In the genomic region with DNA sequence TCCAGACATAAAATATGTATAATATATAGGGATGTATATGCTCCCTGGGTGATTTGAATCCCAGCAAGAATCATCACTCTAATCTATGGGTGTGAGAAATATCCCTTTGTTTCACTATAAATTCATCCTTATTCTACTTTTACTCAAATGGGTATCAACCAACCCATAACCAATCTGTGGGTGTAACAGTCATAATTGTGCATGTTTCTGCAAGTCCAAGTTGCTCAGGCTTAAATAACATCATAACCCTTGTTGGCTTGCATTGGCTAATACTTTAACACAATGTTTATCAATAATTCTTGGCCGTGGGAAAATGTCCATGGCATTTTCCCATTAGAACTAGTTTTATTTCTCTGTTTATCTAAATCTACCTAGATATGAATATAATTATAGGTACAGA, we compare ENCODE assay signal across 27 cellular contexts.
A peak's percentile ranks its signal among the peaks of the same experiment; 100 is the strongest.
DNase-seq lines count a peak whose midpoint lies in the region; ATAC-seq, FAIRE-seq and TF ChIP-seq lines count a peak whose summit lies in the region.
"Had no signal": no experiment of that assay in that cellular context is flagged by ENCODE, and none has a peak within 500 bp of the region (broad histone marks: within the 10 kb centered on the region; RNA-seq: fewer than 3 reads in every experiment).

No MANE protein-coding gene starts in this region.

- DNase-seq in H54 (ENCODE audit: insufficient read length, low spot score) (no peak), RWPE1 (ENCODE audit: low spot score) (peak; percentile 34), epithelial cell of esophagus (ENCODE audit: low read depth) (peak; percentile 68), foreskin keratinocyte (peak; percentile 20 to 44), HT-29 (ENCODE audit: low spot score) (no peak)
- DNase-seq: 8988T; ACHN; BE2C; C1 segment of cervical spinal cord; CD4-positive, alpha-beta memory T cell; CD4-positive, CD25-positive, alpha-beta regulatory T cell; CD8-positive, alpha-beta memory T cell; COR-L47; DMS 273 treated with DMSO at 0.1 percent for 48 hours; DMS153; DMS53; DMS79; DND-41; EL; GDM1 had no signal

- peak; percentile 41 for FAIRE-seq in H54 (lab: Jason Lieb, UNC)
- FAIRE-seq: A204.1, GM12878, GM19239 had no signal

- TF ChIP-seq CTCF in RWPE1 (conservative IDR thresholded peaks at IDR 0.05; ENCODE audit: low read depth) (no peak), epithelial cell of esophagus (IDR thresholded peaks at IDR 0.05; ENCODE audit: insufficient read depth, low read depth, low read length, missing control alignments) (no peak), foreskin keratinocyte (conservative IDR thresholded peaks at IDR 0.05) (no peak)

- no peaks in the 10 kb centered on the region for H3K4me1 ChIP-seq in foreskin keratinocyte
- H3K4me1 ChIP-seq: BLaER1 had no signal

- no peak for TF ChIP-seq POLR2A in H54 (IDR thresholded peaks at IDR 0.05; ENCODE audit: low read depth, low read length)

- H3K27ac ChIP-seq in RWPE1 (no peak overlapping the region), foreskin keratinocyte (no peak overlapping the region)
- H3K27ac ChIP-seq: BLaER1 had no signal

- H3K4me3 ChIP-seq in epithelial cell of esophagus (ENCODE audit: low read length): no peak overlapping the region
- H3K4me3 ChIP-seq: BLaER1, GM12878 had no signal

- no peaks in the 10 kb centered on the region for H3K27me3 ChIP-seq in foreskin keratinocyte
- H3K27me3 ChIP-seq: BE2C, BLaER1 had no signal

- CTCF ChIA-PET in RWPE1 (lab: Yijun Ruan, JAX): interaction anchor here (0.7 kb wide), 1 partner anchor 79 kb away, joined by 3 read pairs; no protein-coding TSS in a partner anchor

- POLR2A ChIA-PET in RWPE1 (lab: Yijun Ruan, JAX; ENCODE audit: low non-redundant PET): no interaction called here

- ATAC-seq in foreskin keratinocyte (peak; percentile 44), GM21786 (IDR thresholded peaks at IDR 0.05; ENCODE audit: unreplicated experiment) (no peak), HG02610 (IDR thresholded peaks at IDR 0.05; ENCODE audit: unreplicated experiment) (no peak), HG03196 (IDR thresholded peaks at IDR 0.05; ENCODE audit: unreplicated experiment) (no peak)
- ATAC-seq: GM12878 had no signal

Comparison
In these comparisons a context has a peak if more than half of its experiments do, and no peak if none do; other contexts are left out.
1. DNase-seq: peak in RWPE1 (single experiment), epithelial cell of esophagus (single experiment) and foreskin keratinocyte (2 of 2); none in H54 (single experiment) and HT-29 (single experiment).